In the genomic region with DNA sequence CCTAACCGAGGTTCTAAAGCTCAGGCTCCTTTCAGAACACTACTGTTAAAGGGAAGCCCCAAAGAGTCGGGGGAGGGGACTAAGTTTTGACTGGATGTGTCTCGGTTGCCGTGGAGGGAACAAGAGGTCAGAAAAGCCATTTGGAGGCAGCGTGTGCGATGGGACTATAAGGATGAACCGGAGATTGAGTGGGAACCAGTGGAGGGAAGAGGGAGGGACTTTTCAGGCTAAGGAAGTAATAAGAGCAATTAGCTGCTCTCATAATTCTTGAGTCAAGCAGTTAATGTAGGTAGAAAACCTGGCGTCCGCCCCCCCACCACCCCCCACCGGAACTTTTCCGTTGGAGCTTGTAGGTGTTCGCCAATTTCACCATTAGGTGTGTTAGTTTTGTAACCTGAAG, we compare ENCODE assay signal across 8 cellular contexts. TPM values are rescaled to one million over a fixed set of nuclear protein-coding genes. Genes with fewer than 3 reads are reported as not detected.
DNase-seq lines count a peak whose midpoint lies in the region; ATAC-seq and TF ChIP-seq lines count a peak whose summit lies in the region.

No MANE protein-coding gene starts in this region.

- peak overlapping the region; percentile 85 for H2AFZ ChIP-seq in Karpas-422 (ENCODE audit: low read length)

- TF ChIP-seq CTCF in Caco-2 (IDR thresholded peaks at IDR 0.05; ENCODE audit: insufficient read depth in 1 of 2, low read depth in 1 of 2, low read length in 1 of 2, severe bottlenecking in 1 of 2, unreplicated experiment in 1 of 2): peak in 1 of 2 experiments; percentile 0

- CTCF ChIA-PET in Caco-2 (lab: Charles Lee): interaction anchor here (0.7 to 2.4 kb wide), 6 partner anchors 13 to 508 kb away, joined by 3 to 14 read pairs (median 4); partner anchors contain the start of gene MTERF1

- peak overlapping the region; percentile 95 for H3K4me2 ChIP-seq in Karpas-422 (ENCODE audit: low read depth, low read length, poor library complexity, severe bottlenecking)

- POLR2A ChIA-PET in Caco-2 (lab: Charles Lee): interaction anchor here (0.7 kb wide), 1 partner anchor 588 kb away, joined by 4 read pairs; the partner anchor contains the start of genes PEX1 and RBM48

- peaks cover 50% of the 10 kb centered on the region for H3K79me2 ChIP-seq in Karpas-422 (ENCODE audit: low read length)

- H3K4me1 ChIP-seq in Caco-2 (peaks cover 12% of the 10 kb centered on the region), Karpas-422 (ENCODE audit: low read length) (peaks cover 37% of the 10 kb centered on the region), stomach smooth muscle (ENCODE audit: control insufficient read depth, insufficient read depth, low read length) (peaks cover 11% of the 10 kb centered on the region)
- peaks cover 8% of the 10 kb centered on the region for H3K4me1 ChIP-seq in effector memory CD4-positive, alpha-beta T cell (ENCODE audit: control insufficient read depth, insufficient read depth, low read length, poor library complexity, severe bottlenecking)

- peak overlapping the region; percentile 98 for H3K27ac Mint-ChIP-seq in Caco-2 (ENCODE audit: unreplicated experiment)
- H3K27ac Mint-ChIP-seq in memory B cell: peak overlapping the region; percentile 94

- TSS peak; percentile 95 for BruUV-seq in Caco-2 (replicated peaks; lab: Mats Ljungman, UMichigan)

- H4K20me1 ChIP-seq in Karpas-422 (ENCODE audit: insufficient read depth, low read depth, low read length): no peaks in the 10 kb centered on the region

- H3K9ac ChIP-seq in Karpas-422 (ENCODE audit: low read length) (peak overlapping the region; percentile 85), stomach smooth muscle (ENCODE audit: low read length in 2 of 2) (peak overlapping the region; percentile 89 to 92)

- DNase-seq in Caco-2 (peak; percentile 44 to 49), Karpas-422 (peak; percentile 68), UCSD-AML1 (lab: John Stamatoyannopoulos, UW; ENCODE audit: unreplicated experiment) (peak; percentile 19), memory B cell (ENCODE audit: low spot score in 2 of 2) (peak; percentile 18 to 20)
- DNase-seq in effector memory CD4-positive, alpha-beta T cell: peak in 2 of 3 donors; percentile 1 to 5

- H3K27me3 ChIP-seq in Caco-2 (replicated peaks; ENCODE audit: control insufficient read depth, insufficient read depth, low read length) (no peaks in the 10 kb centered on the region), Karpas-422 (ENCODE audit: low read length) (no peaks in the 10 kb centered on the region), stomach smooth muscle (ENCODE audit: control insufficient read depth in 1 of 2, insufficient read depth in 2 of 2, low read length in 2 of 2) (no peaks in the 10 kb centered on the region)
- H3K27me3 ChIP-seq in effector memory CD4-positive, alpha-beta T cell (replicated peaks; ENCODE audit: control insufficient read depth, insufficient read depth, low read length, poor library complexity, severe bottlenecking): no peaks in the 10 kb centered on the region

- H3K36me3 Mint-ChIP-seq in Caco-2 (ENCODE audit: insufficient read depth, unreplicated experiment) (peaks cover 11% of the 10 kb centered on the region), memory B cell (no peaks in the 10 kb centered on the region)

- H3K9me3 ChIP-seq in Caco-2 (peaks cover 2% of the 10 kb centered on the region; the same call in 1 of the 2 replicates), Karpas-422 (ENCODE audit: low read length) (no peaks in the 10 kb centered on the region), stomach smooth muscle (ENCODE audit: control insufficient read depth in 2 of 2, low read length in 2 of 2) (no peaks in the 10 kb centered on the region)
- no peaks in the 10 kb centered on the region for H3K9me3 ChIP-seq in effector memory CD4-positive, alpha-beta T cell (ENCODE audit: control insufficient read depth, low read length)

- H3K36me3 ChIP-seq in Caco-2 (ENCODE audit: control insufficient read depth, insufficient read depth, low read length): peaks cover 1% of the 10 kb centered on the region; the same call in 1 of the 2 replicates
- no peaks in the 10 kb centered on the region for H3K36me3 ChIP-seq in Karpas-422 (ENCODE audit: insufficient read depth, low read length)
- no peaks in the 10 kb centered on the region for H3K36me3 ChIP-seq in effector memory CD4-positive, alpha-beta T cell (ENCODE audit: control insufficient read depth, insufficient read depth, low read length)
- H3K36me3 ChIP-seq in stomach smooth muscle (ENCODE audit: control insufficient read depth in 2 of 2, insufficient read depth in 2 of 2, low read length in 2 of 2): no peaks in the 10 kb centered on the region

- no peaks in the 10 kb centered on the region for H3K9me2 ChIP-seq in Karpas-422 (replicated peaks; ENCODE audit: insufficient read depth, low read length)

- peak overlapping the region; percentile 76 for H3K4me3 ChIP-seq in Caco-2 (ENCODE audit: low read depth, low read length)
- H3K4me3 ChIP-seq in Karpas-422 (ENCODE audit: low read length): peak overlapping the region; percentile 85
- H3K4me3 ChIP-seq in effector memory CD4-positive, alpha-beta T cell (ENCODE audit: insufficient read depth, low read depth, low read length, poor library complexity, severe bottlenecking): peak overlapping the region; percentile 88
- peak overlapping the region; percentile 77 to 95 for H3K4me3 ChIP-seq in stomach smooth muscle (ENCODE audit: low read length in 2 of 2)

- ATAC-seq in GM21390 (IDR thresholded peaks at IDR 0.05; ENCODE audit: unreplicated experiment) (peak; percentile 19), memory B cell (ENCODE audit: low read depth) (peak; percentile 17), GM19328 (IDR thresholded peaks at IDR 0.05; ENCODE audit: unreplicated experiment) (no peak)

- H3K4me1 Mint-ChIP-seq in Caco-2 (ENCODE audit: low read depth, unreplicated experiment) (peaks cover 16% of the 10 kb centered on the region), memory B cell (peaks cover 25% of the 10 kb centered on the region)

- H3K27ac ChIP-seq in Karpas-422 (ENCODE audit: low read length) (peak overlapping the region; percentile 73), stomach smooth muscle (ENCODE audit: low read length) (peak overlapping the region; percentile 89)
- H3K27ac ChIP-seq in effector memory CD4-positive, alpha-beta T cell (ENCODE audit: insufficient read depth, low read length, poor library complexity, severe bottlenecking): peak overlapping the region; percentile 92

- H3K9me3 Mint-ChIP-seq in Caco-2 (ENCODE audit: unreplicated experiment) (no peaks in the 10 kb centered on the region), memory B cell (no peaks in the 10 kb centered on the region)

- H3K27me3 Mint-ChIP-seq in Caco-2 (ENCODE audit: insufficient read depth, unreplicated experiment): no peaks in the 10 kb centered on the region
- H3K27me3 Mint-ChIP-seq in memory B cell: peaks cover 1% of the 10 kb centered on the region

- intact Hi-C loops in Caco-2 (cut with micrococcal nuclease; ENCODE audit: unreplicated experiment): loop anchor here (1.0 to 2.0 kb wide), 4 partner anchors 59 to 193 kb away; partner anchors contain the start of gene MTERF1

- H3K4me3 Mint-ChIP-seq in Caco-2 (ENCODE audit: unreplicated experiment): peak overlapping the region; percentile 95
- peak overlapping the region; percentile 91 for H3K4me3 Mint-ChIP-seq in memory B cell

RNA-seq across cellular contexts. Expression of gene AKAP9, which starts 0.5 kb away (rescaled TPM):
- 73.8 and 79.4 TPM in 2 replicates for total RNA-seq in Caco-2 (2022)
- total RNA-seq in Karpas-422 (2014; rRNA removed; shearing (Covaris generic); ENCODE audit: low replicate concordance): 60.9 and 92.9 TPM in 2 replicates

RNA-seq across cellular contexts. Expression of gene MTERF1, which starts 59.7 kb away (rescaled TPM):
- total RNA-seq in Caco-2 (2022): 16.2 and 16.9 TPM in 2 replicates
- total RNA-seq in Karpas-422 (2014; rRNA removed; shearing (Covaris generic); ENCODE audit: low replicate concordance): 21.1 and 25.5 TPM in 2 replicates

Comparison
In these comparisons a context has a peak if more than half of its experiments do, and no peak if none do; other contexts are left out.
1. DNase-seq: peak in every context shown above with its lines; median percentile 68 in Karpas-422; 46 in Caco-2; 19 in UCSD-AML1; 19 in memory B cell; 3 in effector memory CD4-positive, alpha-beta T cell.